In genomic region chr19:19278315-19278714, GRCh38 we compare ENCODE assay signal across 27 cellular contexts. TPM values are rescaled to one million over a fixed set of nuclear protein-coding genes. Genes with fewer than 3 reads are reported as not detected.
DNase-seq lines count a peak whose midpoint lies in the region; ATAC-seq and TF ChIP-seq lines count a peak whose summit lies in the region.
"Had no signal": no experiment of that assay in that cellular context is flagged by ENCODE, and none has a peak within 500 bp of the region (broad histone marks: within the 10 kb centered on the region; RNA-seq: fewer than 3 reads in every experiment).

No MANE protein-coding gene starts in this region.

- no peaks in the 10 kb centered on the region for H3K9me3 Mint-ChIP-seq in progenitor cell of endocrine pancreas (ENCODE audit: low read depth)
- H3K9me3 Mint-ChIP-seq: activated CD4-positive, alpha-beta memory T cell treated with anti-CD3 and anti-CD28 coated beads, Interleukin-2, amount 10 ng/mL, durations not matched to agents 7 days and 5 days; activated T-helper 2 cell treated with anti-CD3 and anti-CD28 coated beads, Interferon-gamma antibody, Interleukin-2, Interleukin-4, amounts not matched to agents 10 μg/mL and 5 μg/mL and 100 μg/mL, durations not matched to agents 14 hours and 24 hours and 36 hours; CD8-positive, alpha-beta memory T cell; T-cell had no signal

- H3K27me3 Mint-ChIP-seq in progenitor cell of endocrine pancreas, result no peaks in the 10 kb centered on the region

- no peak overlapping the region for H2AFZ ChIP-seq in osteoblast (ENCODE audit: low read length)

- H3K4me2 ChIP-seq in osteoblast (ENCODE audit: insufficient read depth, low read length), result no peak overlapping the region

- H3K36me3 ChIP-seq in osteoblast (ENCODE audit: insufficient read depth, low read length), result peaks cover 33% of the 10 kb centered on the region

- TF ChIP-seq CTCF in osteoblast (IDR thresholded peaks at IDR 0.05; ENCODE audit: extremely low read depth, low read depth, low read length) (no peak), progenitor cell of endocrine pancreas (IDR thresholded peaks at IDR 0.05; ENCODE audit: unreplicated experiment) (no peak)

- no peak overlapping the region for H3K4me3 Mint-ChIP-seq in progenitor cell of endocrine pancreas (ENCODE audit: low read depth)
- H3K4me3 Mint-ChIP-seq: activated CD4-positive, alpha-beta memory T cell treated with anti-CD3 and anti-CD28 coated beads, Interleukin-2, amount 10 ng/mL, durations not matched to agents 7 days and 5 days; activated naive CD8-positive, alpha-beta T cell; CD8-positive, alpha-beta memory T cell; T-cell had no signal

- peaks cover 3% of the 10 kb centered on the region for H4K20me1 ChIP-seq in osteoblast (ENCODE audit: insufficient read depth, low read length)

- no peak overlapping the region for H3K27ac Mint-ChIP-seq in progenitor cell of endocrine pancreas
- H3K27ac Mint-ChIP-seq: activated CD4-positive, alpha-beta memory T cell treated with anti-CD3 and anti-CD28 coated beads, Interleukin-2, amount 10 ng/mL, durations not matched to agents 7 days and 5 days; activated naive CD8-positive, alpha-beta T cell; activated T-helper 2 cell treated with anti-CD3 and anti-CD28 coated beads, Interferon-gamma antibody, Interleukin-2, Interleukin-4, amounts not matched to agents 10 μg/mL and 5 μg/mL and 100 μg/mL, durations not matched to agents 14 hours and 24 hours and 36 hours; CD8-positive, alpha-beta memory T cell; T-cell had no signal

- ATAC-seq in HG02759 (IDR thresholded peaks at IDR 0.05; ENCODE audit: unreplicated experiment) (no peak), HG03039 (IDR thresholded peaks at IDR 0.05; ENCODE audit: unreplicated experiment) (no peak)
- ATAC-seq: activated CD4-positive, CD25-positive, alpha-beta regulatory T cell treated with anti-CD3 and anti-CD28 coated beads, Interleukin-2, amount 50 U/mL, for 24 hours; GM12878; T-cell had no signal

- no peak overlapping the region for H3K27ac ChIP-seq in osteoblast (ENCODE audit: low read depth, low read length)
- H3K27ac ChIP-seq: 22Rv1, dorsolateral prefrontal cortex, Peyer's patch, upper lobe of left lung had no signal

- H3K27me3 ChIP-seq in osteoblast (ENCODE audit: insufficient read depth, low read length), result no peaks in the 10 kb centered on the region
- H3K27me3 ChIP-seq: Peyer's patch had no signal

- no peak overlapping the region for H3K4me3 ChIP-seq in osteoblast (ENCODE audit: insufficient read depth, low read length)
- H3K4me3 ChIP-seq: dorsolateral prefrontal cortex, GM12878, HAP-1, lung, Peyer's patch, upper lobe of left lung had no signal

- H3K9me3 ChIP-seq in osteoblast (ENCODE audit: low read depth, low read length), result no peaks in the 10 kb centered on the region
- H3K9me3 ChIP-seq: HAP-1, Peyer's patch, upper lobe of left lung had no signal

- H3K4me1 Mint-ChIP-seq in progenitor cell of endocrine pancreas (ENCODE audit: low read depth), result peaks cover 3% of the 10 kb centered on the region

- peaks cover 8% of the 10 kb centered on the region for H3K36me3 Mint-ChIP-seq in progenitor cell of endocrine pancreas (ENCODE audit: insufficient read depth)

- no peaks in the 10 kb centered on the region for H3K4me1 ChIP-seq in osteoblast (ENCODE audit: insufficient read depth, low read length)
- H3K4me1 ChIP-seq: HAP-1 had no signal

- DNase-seq in NCI-H82 (lab: John Stamatoyannopoulos, UW), result peak; percentile 61
- no peak for DNase-seq in NCI-H82 treated with DMSO at 0.1 percent for 48 hours (lab: John Stamatoyannopoulos, UW; ENCODE audit: unreplicated experiment)
- DNase-seq in NCI-H2107 (lab: John Stamatoyannopoulos, UW), result peak; percentile 53
- DNase-seq in NCI-H524 treated with DMSO at 0.1 percent for 48 hours (lab: John Stamatoyannopoulos, UW), result peak; percentile 94
- DNase-seq in osteoblast (ENCODE audit: insufficient read length, low spot score, missing footprints), result peak; percentile 56
- no peak for DNase-seq in progenitor cell of endocrine pancreas (ENCODE audit: low spot score, unreplicated experiment)
- DNase-seq: activated CD4-positive, alpha-beta memory T cell treated with anti-CD3 and anti-CD28 coated beads, Interleukin-2, amount 10 ng/mL, durations not matched to agents 7 days and 5 days; aorta; CD8-positive, alpha-beta memory T cell; central memory CD4-positive, alpha-beta T cell; DND-41; dorsolateral prefrontal cortex; Peyer's patch; T-cell; upper lobe of left lung had no signal

- H3K79me2 ChIP-seq in osteoblast (ENCODE audit: insufficient read depth, low read length), result no peaks in the 10 kb centered on the region

RNA-seq across cellular contexts. Expression of gene TM6SF2, which starts 5.2 kb away (rescaled TPM):
- total RNA-seq in osteoblast, result 0.29 and 0.36 TPM in 2 replicates
- total RNA-seq in progenitor cell of endocrine pancreas, result 4.9 and 7.6 TPM in 2 replicates
- total RNA-seq: activated CD4-positive, alpha-beta memory T cell treated with anti-CD3 and anti-CD28 coated beads, Interleukin-2, amount 10 ng/mL, durations not matched to agents 7 days and 5 days; activated T-helper 2 cell treated with anti-CD3 and anti-CD28 coated beads, Interferon-gamma antibody, Interleukin-2, Interleukin-4, amounts not matched to agents 10 μg/mL and 5 μg/mL and 100 μg/mL, durations not matched to agents 14 hours and 24 hours and 36 hours; CD8-positive, alpha-beta memory T cell; endothelial cell of umbilical vein; glomerular endothelial cell; pulmonary artery endothelial cell; T-cell had no signal

RNA-seq across cellular contexts. Expression of gene SUGP1, which starts 42.0 kb away (rescaled TPM):
- total RNA-seq in osteoblast (27.1 and 31.2 TPM in 2 replicates), progenitor cell of endocrine pancreas (86.0 and 95.6 TPM in 2 replicates)

RNA-seq across cellular contexts. Expression of gene MAU2, which starts 42.3 kb away (rescaled TPM):
- total RNA-seq in osteoblast (37.1 and 39.1 TPM in 2 replicates), progenitor cell of endocrine pancreas (91.9 and 98.5 TPM in 2 replicates)

Comparison
In these comparisons a context has a peak if more than half of its experiments do, and no peak if none do; other contexts are left out.
1. DNase-seq: peak in NCI-H82 (single experiment), NCI-H2107 (single experiment), NCI-H524 treated with DMSO at 0.1 percent for 48 hours (single experiment) and osteoblast (single experiment); none in NCI-H82 treated with DMSO at 0.1 percent for 48 hours (single experiment) and progenitor cell of endocrine pancreas (single experiment).